Comparison of ENCODE assay signal across 17 cellular contexts in genomic region chr6:38024908-38025307, GRCh38.
DNase-seq lines count a peak whose midpoint lies in the region; ATAC-seq and TF ChIP-seq lines count a peak whose summit lies in the region.
"Had no signal": no experiment of that assay in that cellular context is flagged by ENCODE, and none has a peak within 500 bp of the region (broad histone marks: within the 10 kb centered on the region; RNA-seq: fewer than 3 reads in every experiment).

No MANE protein-coding gene starts in this region.

- H3K27ac ChIP-seq in endodermal cell (ENCODE audit: low read depth, low read length) = no peak overlapping the region
- H3K27ac ChIP-seq in gastroesophageal sphincter = no peak overlapping the region
- H3K27ac ChIP-seq in left lung = no peak overlapping the region
- H3K27ac ChIP-seq: 22Rv1 had no signal

- DNase-seq in activated T-cell treated with anti-CD3 and anti-CD28 coated beads, Interleukin-2, amount 50 U/mL, for 72 hours = no peak
- no peak for DNase-seq in activated T-cell treated with anti-CD3 and anti-CD28 coated beads, Interleukin-2, amount 50 U/mL, for 24 hours
- DNase-seq in endodermal cell = no peak
- peak; percentile 4 for DNase-seq in hepatic stellate cell (ENCODE audit: low spot score)
- DNase-seq in activated gamma-delta T cell (lab: John Stamatoyannopoulos, UW) = no peak
- DNase-seq in NCI-H2029 treated with DMSO at 0.1 percent for 48 hours (lab: John Stamatoyannopoulos, UW) = no peak
- no peak for DNase-seq in left lung
- DNase-seq: DMS79 treated with DMSO at 0.1 percent for 48 hours, GDM1, NCI-H1694 treated with DMSO at 0.1 percent for 48 hours, NCI-H226, NCI-H524, Right ventricle myocardium superior had no signal

- no peaks in the 10 kb centered on the region for H3K27me3 ChIP-seq in endodermal cell (ENCODE audit: control insufficient read depth, insufficient read depth, low read length, poor library complexity, severe bottlenecking)
- H3K27me3 ChIP-seq in gastroesophageal sphincter = no peaks in the 10 kb centered on the region
- no peaks in the 10 kb centered on the region for H3K27me3 ChIP-seq in left lung

- peak overlapping the region; percentile 49 for H3K27ac Mint-ChIP-seq in activated T-cell treated with anti-CD3 and anti-CD28 coated beads, Interleukin-2, amount 50 U/mL, for 72 hours
- no peak overlapping the region for H3K27ac Mint-ChIP-seq in activated T-cell treated with anti-CD3 and anti-CD28 coated beads, Interleukin-2, amount 50 U/mL, for 24 hours
- H3K27ac Mint-ChIP-seq in endodermal cell = no peak overlapping the region
- H3K27ac Mint-ChIP-seq: B cell, GM23338 had no signal

- TF ChIP-seq POLR2A in gastroesophageal sphincter (IDR thresholded peaks at IDR 0.05) = no peak

- peaks cover 43% of the 10 kb centered on the region for H3K4me1 Mint-ChIP-seq in activated T-cell treated with anti-CD3 and anti-CD28 coated beads, Interleukin-2, amount 50 U/mL, for 72 hours (ENCODE audit: low read depth)
- H3K4me1 Mint-ChIP-seq in activated T-cell treated with anti-CD3 and anti-CD28 coated beads, Interleukin-2, amount 50 U/mL, for 24 hours (ENCODE audit: low read depth) = peaks cover 52% of the 10 kb centered on the region
- peaks cover 7% of the 10 kb centered on the region for H3K4me1 Mint-ChIP-seq in endodermal cell

- H3K9me3 Mint-ChIP-seq in activated T-cell treated with anti-CD3 and anti-CD28 coated beads, Interleukin-2, amount 50 U/mL, for 72 hours = peaks cover 0 to 2% of the 10 kb centered on the region in 2 donors
- peaks cover 4% of the 10 kb centered on the region for H3K9me3 Mint-ChIP-seq in activated T-cell treated with anti-CD3 and anti-CD28 coated beads, Interleukin-2, amount 50 U/mL, for 24 hours
- no peaks in the 10 kb centered on the region for H3K9me3 Mint-ChIP-seq in endodermal cell

- no peak for TF ChIP-seq CTCF in endodermal cell (conservative IDR thresholded peaks at IDR 0.05)
- no peak for TF ChIP-seq CTCF in gastroesophageal sphincter (IDR thresholded peaks at IDR 0.05)
- TF ChIP-seq CTCF in left lung (IDR thresholded peaks at IDR 0.05) = no peak

- TF ChIP-seq EP300 in gastroesophageal sphincter (IDR thresholded peaks at IDR 0.05) = no peak

- no peaks in the 10 kb centered on the region for H3K36me3 ChIP-seq in endodermal cell (ENCODE audit: control insufficient read depth, insufficient read depth, low read length)
- H3K36me3 ChIP-seq in gastroesophageal sphincter = no peaks in the 10 kb centered on the region
- H3K36me3 ChIP-seq in left lung = no peaks in the 10 kb centered on the region

- H3K9ac ChIP-seq in endodermal cell (ENCODE audit: extremely low read depth, low read length, poor library complexity, severe bottlenecking) = no peak overlapping the region

- peaks cover 0 to 4% of the 10 kb centered on the region in 2 donors for H3K36me3 Mint-ChIP-seq in activated T-cell treated with anti-CD3 and anti-CD28 coated beads, Interleukin-2, amount 50 U/mL, for 72 hours (ENCODE audit: insufficient read depth in 2 of 2)
- peaks cover 12% of the 10 kb centered on the region for H3K36me3 Mint-ChIP-seq in activated T-cell treated with anti-CD3 and anti-CD28 coated beads, Interleukin-2, amount 50 U/mL, for 24 hours (ENCODE audit: low read depth)
- H3K36me3 Mint-ChIP-seq in endodermal cell (ENCODE audit: low read depth) = peaks cover 3% of the 10 kb centered on the region

- H3K9me3 ChIP-seq in endodermal cell (ENCODE audit: control insufficient read depth, low read length) (peaks cover 23% of the 10 kb centered on the region), gastroesophageal sphincter (no peaks in the 10 kb centered on the region), left lung (peaks cover 0 to 2% of the 10 kb centered on the region in 2 donors)

- H3K4me3 ChIP-seq in endodermal cell (ENCODE audit: low read length) (peak overlapping the region; percentile 64), gastroesophageal sphincter (no peak overlapping the region), left lung (no peak overlapping the region)
- H3K4me3 ChIP-seq: GM23338 had no signal

- intact Hi-C loops in left lung (cut with DNase I) = no loop called here

- no peaks in the 10 kb centered on the region for H3K27me3 Mint-ChIP-seq in activated T-cell treated with anti-CD3 and anti-CD28 coated beads, Interleukin-2, amount 50 U/mL, for 72 hours (ENCODE audit: low read depth)
- H3K27me3 Mint-ChIP-seq in activated T-cell treated with anti-CD3 and anti-CD28 coated beads, Interleukin-2, amount 50 U/mL, for 24 hours = no peaks in the 10 kb centered on the region
- H3K27me3 Mint-ChIP-seq in endodermal cell (ENCODE audit: insufficient read depth) = no peaks in the 10 kb centered on the region
- H3K27me3 Mint-ChIP-seq: B cell had no signal

- ATAC-seq in activated T-cell treated with anti-CD3 and anti-CD28 coated beads, Interleukin-2, amount 50 U/mL, for 72 hours (replicated peaks in 1 of 2) = no peak
- ATAC-seq in gastroesophageal sphincter = no peak
- no peak for ATAC-seq in left lung
- ATAC-seq: GM23338 had no signal

- no peak overlapping the region for H3K4me3 Mint-ChIP-seq in activated T-cell treated with anti-CD3 and anti-CD28 coated beads, Interleukin-2, amount 50 U/mL, for 72 hours
- H3K4me3 Mint-ChIP-seq in activated T-cell treated with anti-CD3 and anti-CD28 coated beads, Interleukin-2, amount 50 U/mL, for 24 hours = no peak overlapping the region
- H3K4me3 Mint-ChIP-seq in endodermal cell = no peak overlapping the region
- H3K4me3 Mint-ChIP-seq: B cell, GM23338 had no signal

- H3K4me1 ChIP-seq in endodermal cell (ENCODE audit: control insufficient read depth, insufficient read depth, low read length) (no peaks in the 10 kb centered on the region), gastroesophageal sphincter (peaks cover 10 to 59% (median 17%) of the 10 kb centered on the region in 3 donors), left lung (peaks cover 0 to 16% of the 10 kb centered on the region in 2 donors)
